In the genomic region with DNA sequence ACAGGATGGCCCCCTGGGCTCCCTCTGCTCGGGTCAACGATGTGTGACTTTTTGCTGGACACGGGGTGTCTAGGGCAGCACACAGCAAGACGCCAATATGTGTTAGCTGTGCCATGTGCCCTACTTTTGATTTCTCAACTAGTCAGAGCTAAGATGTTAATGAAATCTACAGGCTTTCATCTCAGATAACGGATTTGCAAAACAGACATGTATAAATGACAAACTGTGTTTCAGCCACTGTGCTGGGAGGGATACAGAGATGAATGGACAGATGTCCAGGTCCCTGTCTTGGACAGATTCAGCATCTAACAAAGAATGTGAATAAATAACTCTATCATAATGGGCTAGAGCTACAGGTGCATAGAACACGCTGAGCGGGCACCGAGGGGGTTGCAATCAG, we compare ENCODE assay signal across 21 cellular contexts.
DNase-seq lines count a peak whose midpoint lies in the region; ATAC-seq and TF ChIP-seq lines count a peak whose summit lies in the region.
"Had no signal": no experiment of that assay in that cellular context is flagged by ENCODE, and none has a peak within 500 bp of the region (broad histone marks: within the 10 kb centered on the region; RNA-seq: fewer than 3 reads in every experiment).

No MANE protein-coding gene starts in this region.

- CTCF ChIA-PET in SK-N-SH (lab: Yijun Ruan, JAX): interaction anchor here (0.7 to 2.3 kb wide), 9 partner anchors 10 to 341 kb away, joined by 3 to 11 read pairs (median 5); a partner anchor contains a TSS

- POLR2A ChIA-PET in SK-N-SH (lab: Yijun Ruan, JAX): interaction anchor here (0.8 to 1.0 kb wide), 4 partner anchors 10 to 176 kb away, joined by 3 to 5 read pairs (median 3); no protein-coding TSS in a partner anchor

- H3K9me3 ChIP-seq in SK-N-SH (no peaks in the 10 kb centered on the region), SJCRH30 (replicated peaks) (no peaks in the 10 kb centered on the region), neuronal stem cell (replicated peaks in 1 of 2; ENCODE audit: control insufficient read depth in 2 of 2, insufficient read depth in 1 of 2, low read depth in 1 of 2, low read length in 2 of 2) (no peaks in the 10 kb centered on the region), stomach smooth muscle (ENCODE audit: control insufficient read depth in 2 of 2, low read length in 2 of 2) (no peaks in the 10 kb centered on the region), mucosa of descending colon (no peaks in the 10 kb centered on the region), gastroesophageal sphincter (no peaks in the 10 kb centered on the region)
- H3K9me3 ChIP-seq: Peyer's patch had no signal

- no peaks in the 10 kb centered on the region for H3K36me3 ChIP-seq in SK-N-SH (replicated peaks in 1 of 2; ENCODE audit: control insufficient read depth in 1 of 2, insufficient read depth in 2 of 2, low read length in 1 of 2)
- H3K36me3 ChIP-seq in SJCRH30: no peaks in the 10 kb centered on the region
- no peaks in the 10 kb centered on the region for H3K36me3 ChIP-seq in neuronal stem cell (replicated peaks in 1 of 2; ENCODE audit: control insufficient read depth in 2 of 2, insufficient read depth in 2 of 2, low read length in 2 of 2)
- H3K36me3 ChIP-seq in stomach smooth muscle (ENCODE audit: control insufficient read depth in 2 of 2, insufficient read depth in 2 of 2, low read length in 2 of 2): no peaks in the 10 kb centered on the region
- no peaks in the 10 kb centered on the region for H3K36me3 ChIP-seq in mucosa of descending colon (ENCODE audit: low read depth)
- no peaks in the 10 kb centered on the region for H3K36me3 ChIP-seq in gastroesophageal sphincter
- H3K36me3 ChIP-seq: Peyer's patch had no signal

- H4K8ac ChIP-seq in neuronal stem cell (ENCODE audit: low read depth, low read length): no peak overlapping the region

- no peak for TF ChIP-seq POLR2A in gastroesophageal sphincter (IDR thresholded peaks at IDR 0.05)

- no peak; the same call in 1 of the 2 replicates for TF ChIP-seq RAD21 in SK-N-SH (IDR thresholded peaks at IDR 0.05; ENCODE audit: low read length)

- no peak overlapping the region for H2AFZ ChIP-seq in SK-N-SH (ENCODE audit: low read depth)
- H2AFZ ChIP-seq in neuronal stem cell (ENCODE audit: low read length): no peak overlapping the region

- H4K91ac ChIP-seq in neuronal stem cell (ENCODE audit: low read depth, low read length, poor library complexity): no peak overlapping the region

- H3K4me3 ChIP-seq in SK-N-SH (ENCODE audit: low read depth in 2 of 2, low read length in 1 of 2) (no peak overlapping the region), SJCRH30 (no peak overlapping the region), neuronal stem cell (ENCODE audit: low read length in 2 of 2) (no peak overlapping the region), stomach smooth muscle (ENCODE audit: low read length in 2 of 2) (no peak overlapping the region), mucosa of descending colon (no peak overlapping the region), gastroesophageal sphincter (no peak overlapping the region)
- H3K4me3 ChIP-seq: Peyer's patch, SK-N-MC had no signal

- H3K4ac ChIP-seq in neuronal stem cell (ENCODE audit: low read length): no peak overlapping the region

- H2BK5ac ChIP-seq in neuronal stem cell (ENCODE audit: low read length): no peak overlapping the region

- intact Hi-C loops in mucosa of descending colon (cut with DNase I, micrococcal nuclease): no loop called here

- peak overlapping the region; percentile 44 for H3K23ac ChIP-seq in neuronal stem cell (ENCODE audit: low read depth, low read length, poor library complexity)

- peak in 1 of 2 experiments; percentile 85; a peak in 2 of 4 replicates for TF ChIP-seq EP300 in SK-N-SH (IDR thresholded peaks at IDR 0.05; ENCODE audit: borderline replicate concordance in 1 of 2, low read depth in 1 of 2, low read length in 1 of 2)
- TF ChIP-seq EP300 in gastroesophageal sphincter (IDR thresholded peaks at IDR 0.05): no peak

- H3K4me1 ChIP-seq in SK-N-SH (ENCODE audit: control insufficient read depth in 1 of 2, insufficient read depth in 2 of 2, low read depth in 1 of 2, low read length in 1 of 2): peaks cover 23 to 74% of the 10 kb centered on the region in 2 experiments
- peaks cover 23% of the 10 kb centered on the region for H3K4me1 ChIP-seq in SJCRH30
- peaks cover 0 to 8% of the 10 kb centered on the region in 2 donors for H3K4me1 ChIP-seq in neuronal stem cell (ENCODE audit: control insufficient read depth in 2 of 2, insufficient read depth in 1 of 2, low read depth in 1 of 2, low read length in 2 of 2)
- peaks cover 24% of the 10 kb centered on the region for H3K4me1 ChIP-seq in stomach smooth muscle (ENCODE audit: control insufficient read depth, insufficient read depth, low read length)
- no peaks in the 10 kb centered on the region for H3K4me1 ChIP-seq in mucosa of descending colon (ENCODE audit: low read depth)
- peaks cover 0 to 7% (median 0%) of the 10 kb centered on the region in 3 donors for H3K4me1 ChIP-seq in gastroesophageal sphincter
- H3K4me1 ChIP-seq: Peyer's patch had no signal

- H3K18ac ChIP-seq in neuronal stem cell (ENCODE audit: low read length): no peak overlapping the region

- H3K27me3 ChIP-seq in SK-N-SH (ENCODE audit: insufficient read depth) (no peaks in the 10 kb centered on the region), SJCRH30 (no peaks in the 10 kb centered on the region), neuronal stem cell (ENCODE audit: control insufficient read depth in 3 of 3, insufficient read depth in 3 of 3, low read depth in 1 of 3, low read length in 3 of 3) (no peaks in the 10 kb centered on the region), stomach smooth muscle (ENCODE audit: control insufficient read depth in 1 of 2, insufficient read depth in 2 of 2, low read length in 2 of 2) (no peaks in the 10 kb centered on the region), gastroesophageal sphincter (no peaks in the 10 kb centered on the region)
- H3K27me3 ChIP-seq: Peyer's patch had no signal

- H4K20me1 ChIP-seq in SK-N-SH (ENCODE audit: insufficient read depth): no peaks in the 10 kb centered on the region

- peaks cover 15% of the 10 kb centered on the region for H3F3A ChIP-seq in SK-N-SH (replicated peaks; ENCODE audit: insufficient read depth)

- no peak overlapping the region for H2BK15ac ChIP-seq in neuronal stem cell (ENCODE audit: low read length)

- H2BK120ac ChIP-seq in neuronal stem cell (ENCODE audit: low read depth, low read length): no peak overlapping the region

- H3K79me1 ChIP-seq in neuronal stem cell (ENCODE audit: low read depth, low read length): no peaks in the 10 kb centered on the region

- H2AK5ac ChIP-seq in neuronal stem cell (ENCODE audit: low read depth, low read length): no peak overlapping the region

- H3K27ac ChIP-seq in SK-N-SH (ENCODE audit: low read depth in 2 of 2, low read length in 1 of 2) (peak overlapping the region in 1 of 2 experiments; percentile 96; a peak in 2 of 4 replicates), SJCRH30 (peak overlapping the region; percentile 65), neuronal stem cell (replicated peaks; ENCODE audit: low read length) (no peak overlapping the region), stomach smooth muscle (ENCODE audit: low read length) (peak overlapping the region; percentile 71), gastroesophageal sphincter (no peak overlapping the region)
- H3K27ac ChIP-seq: Peyer's patch, SK-N-MC had no signal

- H3K14ac ChIP-seq in neuronal stem cell (ENCODE audit: low read length): peak overlapping the region; percentile 1

- DNase-seq in SK-N-SH: peak; percentile 53
- no peak for DNase-seq in SJCRH30
- no peak for DNase-seq in neuronal stem cell (ENCODE audit: low spot score)
- DNase-seq in NCI-H82 treated with DMSO at 0.1 percent for 48 hours (lab: John Stamatoyannopoulos, UW; ENCODE audit: unreplicated experiment): no peak
- no peak for DNase-seq in mucosa of descending colon
- DNase-seq: 8988T; ACHN; CD4-positive, CD25-positive, alpha-beta regulatory T cell; DMS153; DND-41; KBM-7; MV-4-11; NCI-H1694; NCI-H2227 treated with DMSO at 0.1 percent for 48 hours; NCI-H69; OCI-M1; Peyer's patch had no signal

- H2BK12ac ChIP-seq in neuronal stem cell (ENCODE audit: low read length): no peak overlapping the region

- TF ChIP-seq CTCF in SK-N-SH (IDR thresholded peaks at IDR 0.05) (no peak), mucosa of descending colon (IDR thresholded peaks at IDR 0.05) (no peak), gastroesophageal sphincter (IDR thresholded peaks at IDR 0.05) (no peak)

- H3K9me2 ChIP-seq in SK-N-SH: no peaks in the 10 kb centered on the region

- ATAC-seq in SK-N-SH treated with all-trans-retinoic acid at 6 μM for 48 hours (no peak), mucosa of descending colon (no peak), gastroesophageal sphincter (no peak)

- WGBS in SK-N-SH (ENCODE audit: low lambda C conversion rate): 95% methylated on average over 4 of the region's 8 CpGs
- WGBS in neuronal stem cell (ENCODE audit: extremely low coverage in 2 of 2, insufficient read length in 2 of 2, insufficient replicate concordance in 1 of 2), 2 donors: no CpG with 5 or more reads among the region's 8 CpGs
- whole genome bisulfite sequencing in gastroesophageal sphincter (ENCODE audit: low coverage in 1 of 2), 2 donors: 83 to 89% methylated on average over 2 to 6 of the region's 8 CpGs

- H3K4me2 ChIP-seq in SK-N-SH (no peak overlapping the region), neuronal stem cell (ENCODE audit: insufficient read depth, low read length, poor library complexity, severe bottlenecking) (no peak overlapping the region)

- no peaks in the 10 kb centered on the region for H3K79me2 ChIP-seq in SK-N-SH (ENCODE audit: insufficient read depth)

- H3K9ac ChIP-seq in SK-N-SH: no peak overlapping the region
- no peak overlapping the region for H3K9ac ChIP-seq in neuronal stem cell (ENCODE audit: low read depth, low read length, poor library complexity)
- H3K9ac ChIP-seq in stomach smooth muscle (ENCODE audit: low read length in 2 of 2): no peak overlapping the region

TF ChIP-seq in SK-N-SH, 30 proteins besides CTCF, POLR2A, EP300 and RAD21 (continues in another document):
- TF ChIP-seq CHD2 (IDR thresholded peaks at IDR 0.05; ENCODE audit: low read length, partially characterized antibody): no peak

TF ChIP-seq in SK-N-SH treated with all-trans-retinoic acid at 6 μM for 48 hours, 23 proteins besides CTCF, POLR2A, EP300 and RAD21 (continues in another document):
- TF ChIP-seq, protein P1, sequence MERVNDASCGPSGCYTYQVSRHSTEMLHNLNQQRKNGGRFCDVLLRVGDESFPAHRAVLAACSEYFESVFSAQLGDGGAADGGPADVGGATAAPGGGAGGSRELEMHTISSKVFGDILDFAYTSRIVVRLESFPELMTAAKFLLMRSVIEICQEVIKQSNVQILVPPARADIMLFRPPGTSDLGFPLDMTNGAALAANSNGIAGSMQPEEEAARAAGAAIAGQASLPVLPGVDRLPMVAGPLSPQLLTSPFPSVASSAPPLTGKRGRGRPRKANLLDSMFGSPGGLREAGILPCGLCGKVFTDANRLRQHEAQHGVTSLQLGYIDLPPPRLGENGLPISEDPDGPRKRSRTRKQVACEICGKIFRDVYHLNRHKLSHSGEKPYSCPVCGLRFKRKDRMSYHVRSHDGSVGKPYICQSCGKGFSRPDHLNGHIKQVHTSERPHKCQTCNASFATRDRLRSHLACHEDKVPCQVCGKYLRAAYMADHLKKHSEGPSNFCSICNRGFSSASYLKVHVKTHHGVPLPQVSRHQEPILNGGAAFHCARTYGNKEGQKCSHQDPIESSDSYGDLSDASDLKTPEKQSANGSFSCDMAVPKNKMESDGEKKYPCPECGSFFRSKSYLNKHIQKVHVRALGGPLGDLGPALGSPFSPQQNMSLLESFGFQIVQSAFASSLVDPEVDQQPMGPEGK (CRISPR knock-in tag; IDR thresholded peaks at IDR 0.05; ENCODE audit: borderline replicate concordance): no peak

Comparison
In these comparisons a context has a peak if more than half of its experiments do, and no peak if none do; other contexts are left out.
1. H3K27ac ChIP-seq: peak in SJCRH30 (single experiment) and stomach smooth muscle (single experiment); none in neuronal stem cell (single experiment) and gastroesophageal sphincter (0 of 4).